ENCODE assay signal across 1 cellular context in the genomic region with DNA sequence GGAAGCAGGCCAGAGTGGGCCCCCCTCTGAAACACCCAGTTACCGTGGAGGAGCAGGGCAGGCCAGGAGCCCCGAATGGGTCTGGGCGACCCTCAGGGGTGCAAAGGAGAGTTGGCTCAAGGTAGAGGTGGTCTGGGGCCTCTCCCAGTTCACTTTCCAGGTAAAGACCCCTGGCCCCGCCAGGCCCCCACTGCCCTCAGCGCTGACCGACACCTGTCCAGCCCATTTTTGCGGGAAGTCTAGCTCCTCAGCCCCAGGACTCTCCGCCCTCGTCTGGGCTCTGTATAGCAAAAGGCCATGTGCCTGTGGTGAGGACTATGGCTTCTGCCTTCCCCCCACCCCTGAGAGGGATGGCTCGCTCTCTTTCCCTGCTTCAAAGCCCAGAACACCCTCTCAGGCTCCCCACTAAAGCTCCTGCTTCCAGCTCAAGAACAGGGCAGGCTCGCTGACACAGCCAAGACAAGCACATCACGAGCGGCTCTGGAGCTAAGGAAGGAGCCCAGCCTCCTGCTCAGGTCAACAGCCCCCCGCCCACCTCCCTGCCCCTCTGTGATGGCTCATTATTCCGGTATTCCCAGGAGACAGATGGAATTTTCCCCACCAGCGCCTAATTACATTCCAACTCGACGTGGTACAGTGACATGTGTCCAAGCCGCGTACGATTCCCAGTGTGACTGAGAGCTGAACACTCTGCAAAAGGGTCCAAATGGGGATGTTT.
TF ChIP-seq lines count a peak whose summit lies in the region.

No MANE protein-coding gene starts in this region.

TF ChIP-seq in HEK293, 187 proteins besides CTCF, POLR2A, EP300 and RAD21 (continued from another document):
- TF ChIP-seq ZNF701 (tag by site-specific recombination; IDR thresholded peaks at IDR 0.05) (no peak), ZFHX2 (tag by site-specific recombination; conservative IDR thresholded peaks at IDR 0.05) (no peak), ZBTB49 (tag by site-specific recombination; IDR thresholded peaks at IDR 0.05; ENCODE audit: low read depth) (no peak), SP7 (tag by site-specific recombination; IDR thresholded peaks at IDR 0.05) (0 out of 2 replicates have a peak, but pooled peaks have one; percentile 21), ZNF16 (tag by site-specific recombination; IDR thresholded peaks at IDR 0.05; ENCODE audit: low read depth) (no peak), ZNF654 (tag by site-specific recombination; IDR thresholded peaks at IDR 0.05; ENCODE audit: low read depth) (no peak), PATZ1 (tag by site-specific recombination; IDR thresholded peaks at IDR 0.05) (peak; percentile 25), KLF10 (tag by site-specific recombination; IDR thresholded peaks at IDR 0.05) (peak; percentile 37; the same call in 1 of the 2 replicates), REST (tag by site-specific recombination; IDR thresholded peaks at IDR 0.05) (no peak), ZNF600 (tag by site-specific recombination; IDR thresholded peaks at IDR 0.05) (peak; percentile 33; the same call in 1 of the 2 replicates), ZNF610 (tag by site-specific recombination; IDR thresholded peaks at IDR 0.05; ENCODE audit: borderline replicate concordance) (no peak)
- TF ChIP-seq, protein P1, sequence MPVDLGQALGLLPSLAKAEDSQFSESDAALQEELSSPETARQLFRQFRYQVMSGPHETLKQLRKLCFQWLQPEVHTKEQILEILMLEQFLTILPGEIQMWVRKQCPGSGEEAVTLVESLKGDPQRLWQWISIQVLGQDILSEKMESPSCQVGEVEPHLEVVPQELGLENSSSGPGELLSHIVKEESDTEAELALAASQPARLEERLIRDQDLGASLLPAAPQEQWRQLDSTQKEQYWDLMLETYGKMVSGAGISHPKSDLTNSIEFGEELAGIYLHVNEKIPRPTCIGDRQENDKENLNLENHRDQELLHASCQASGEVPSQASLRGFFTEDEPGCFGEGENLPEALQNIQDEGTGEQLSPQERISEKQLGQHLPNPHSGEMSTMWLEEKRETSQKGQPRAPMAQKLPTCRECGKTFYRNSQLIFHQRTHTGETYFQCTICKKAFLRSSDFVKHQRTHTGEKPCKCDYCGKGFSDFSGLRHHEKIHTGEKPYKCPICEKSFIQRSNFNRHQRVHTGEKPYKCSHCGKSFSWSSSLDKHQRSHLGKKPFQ (tag by site-specific recombination; IDR thresholded peaks at IDR 0.05): no peak
